Comparison of ENCODE assay signal across 8 cellular contexts in the genomic region with DNA sequence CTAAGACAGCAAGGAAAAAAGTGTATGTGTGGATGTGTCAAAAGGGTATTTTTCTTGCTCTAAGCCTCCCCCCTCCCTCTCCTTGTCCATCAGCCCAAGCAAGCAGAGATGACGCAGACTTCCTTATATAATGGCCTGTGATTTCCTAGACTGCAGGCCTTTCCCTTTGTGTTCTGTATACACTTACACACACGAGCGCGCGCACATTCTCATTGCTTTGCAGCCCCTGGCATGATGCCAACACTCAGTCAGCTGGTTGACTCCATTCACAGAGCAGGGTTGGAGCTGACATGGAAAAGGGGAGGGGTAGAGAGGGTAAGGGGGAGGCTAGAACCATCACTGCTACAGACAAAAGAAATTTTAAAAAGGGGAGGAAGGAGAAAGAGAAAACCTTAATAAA. TPM values are rescaled to one million over a fixed set of nuclear protein-coding genes. Genes with fewer than 3 reads are reported as not detected.
A peak's percentile ranks its signal among the peaks of the same experiment; 100 is the strongest.
DNase-seq lines count a peak whose midpoint lies in the region; ATAC-seq and TF ChIP-seq lines count a peak whose summit lies in the region.

No MANE protein-coding gene starts in this region.

- no peaks in the 10 kb centered on the region for H3K27me3 Mint-ChIP-seq in endodermal cell (ENCODE audit: insufficient read depth)

- WGBS in endodermal cell (ENCODE audit: insufficient coverage in 1 of 2, insufficient read length in 1 of 2), 2 experiments, result 80 to 89% methylated on average over 1 to 5 of the region's 5 CpGs
- WGBS in stomach, 5 donors, result 4 to 18% (median 16%) methylated on average over 5 of the region's 5 CpGs

- H3K27me3 ChIP-seq in endodermal cell (ENCODE audit: control insufficient read depth, insufficient read depth, low read length, poor library complexity, severe bottlenecking) (no peaks in the 10 kb centered on the region), stomach (no peaks in the 10 kb centered on the region), MG63 (no peaks in the 10 kb centered on the region)

- TF ChIP-seq CTCF in AG10803 (conservative IDR thresholded peaks at IDR 0.05; ENCODE audit: low read length) (no peak), endodermal cell (conservative IDR thresholded peaks at IDR 0.05) (no peak), stomach (IDR thresholded peaks at IDR 0.05) (no peak)

- no peak overlapping the region for H3K4me3 Mint-ChIP-seq in endodermal cell

- peak overlapping the region; percentile 36 for H3K4me3 ChIP-seq in AG10803 (ENCODE audit: low read length)
- H3K4me3 ChIP-seq in endodermal cell (ENCODE audit: low read length), result no peak overlapping the region
- no peak overlapping the region for H3K4me3 ChIP-seq in stomach
- no peak overlapping the region for H3K4me3 ChIP-seq in MG63

- no peaks in the 10 kb centered on the region for H3K9me3 Mint-ChIP-seq in endodermal cell

- peaks cover 10% of the 10 kb centered on the region for H3K36me3 Mint-ChIP-seq in endodermal cell (ENCODE audit: low read depth)

- TF ChIP-seq EP300 in stomach (IDR thresholded peaks at IDR 0.05), result no peak

- peaks cover 4% of the 10 kb centered on the region for H3K4me1 Mint-ChIP-seq in endodermal cell

- H3K36me3 ChIP-seq in endodermal cell (ENCODE audit: control insufficient read depth, insufficient read depth, low read length), result peaks cover 8% of the 10 kb centered on the region
- no peaks in the 10 kb centered on the region for H3K36me3 ChIP-seq in stomach
- H3K36me3 ChIP-seq in MG63, result peaks cover 3% of the 10 kb centered on the region

- peak; percentile 67 for DNase-seq in AG10803 (ENCODE audit: low read depth)
- peak; percentile 38 for DNase-seq in NAMALWA (ENCODE audit: low spot score)
- DNase-seq in endodermal cell, result no peak
- DNase-seq in mesenteric fat pad (ENCODE audit: low spot score), result peak; percentile 94
- peak; percentile 92 for DNase-seq in stomach
- no peak for DNase-seq in MG63

- H3K9me3 ChIP-seq in endodermal cell (ENCODE audit: control insufficient read depth, low read length) (no peaks in the 10 kb centered on the region), stomach (no peaks in the 10 kb centered on the region), MG63 (no peaks in the 10 kb centered on the region)

- no peak overlapping the region for H3K9ac ChIP-seq in endodermal cell (ENCODE audit: extremely low read depth, low read length, poor library complexity, severe bottlenecking)

- no peak for TF ChIP-seq POLR2A in stomach (IDR thresholded peaks at IDR 0.05)

- no peak overlapping the region for H3K27ac Mint-ChIP-seq in endodermal cell

- peaks cover 3% of the 10 kb centered on the region for H3K4me1 ChIP-seq in endodermal cell (ENCODE audit: control insufficient read depth, insufficient read depth, low read length)
- H3K4me1 ChIP-seq in stomach, result peaks cover 20 to 50% (median 33%) of the 10 kb centered on the region in 4 donors

- ATAC-seq in SK-N-SH treated with all-trans-retinoic acid at 6 μM for 48 hours, result peak; percentile 98
- no peak for ATAC-seq in GM19397 (IDR thresholded peaks at IDR 0.05; ENCODE audit: unreplicated experiment)

- intact Hi-C loops in stomach (cut with DNase I; ENCODE audit: low total_unique reads), result no loop called here

- peak overlapping the region; percentile 99 for H3K27ac ChIP-seq in endodermal cell (ENCODE audit: low read depth, low read length)
- peak overlapping the region in 4 of 5 donors; percentile 38 to 79 (median 57) for H3K27ac ChIP-seq in stomach

TF ChIP-seq in SK-N-SH treated with all-trans-retinoic acid at 6 μM for 48 hours, 23 proteins besides CTCF, POLR2A, EP300 and RAD21:
- TF ChIP-seq, protein P1, sequence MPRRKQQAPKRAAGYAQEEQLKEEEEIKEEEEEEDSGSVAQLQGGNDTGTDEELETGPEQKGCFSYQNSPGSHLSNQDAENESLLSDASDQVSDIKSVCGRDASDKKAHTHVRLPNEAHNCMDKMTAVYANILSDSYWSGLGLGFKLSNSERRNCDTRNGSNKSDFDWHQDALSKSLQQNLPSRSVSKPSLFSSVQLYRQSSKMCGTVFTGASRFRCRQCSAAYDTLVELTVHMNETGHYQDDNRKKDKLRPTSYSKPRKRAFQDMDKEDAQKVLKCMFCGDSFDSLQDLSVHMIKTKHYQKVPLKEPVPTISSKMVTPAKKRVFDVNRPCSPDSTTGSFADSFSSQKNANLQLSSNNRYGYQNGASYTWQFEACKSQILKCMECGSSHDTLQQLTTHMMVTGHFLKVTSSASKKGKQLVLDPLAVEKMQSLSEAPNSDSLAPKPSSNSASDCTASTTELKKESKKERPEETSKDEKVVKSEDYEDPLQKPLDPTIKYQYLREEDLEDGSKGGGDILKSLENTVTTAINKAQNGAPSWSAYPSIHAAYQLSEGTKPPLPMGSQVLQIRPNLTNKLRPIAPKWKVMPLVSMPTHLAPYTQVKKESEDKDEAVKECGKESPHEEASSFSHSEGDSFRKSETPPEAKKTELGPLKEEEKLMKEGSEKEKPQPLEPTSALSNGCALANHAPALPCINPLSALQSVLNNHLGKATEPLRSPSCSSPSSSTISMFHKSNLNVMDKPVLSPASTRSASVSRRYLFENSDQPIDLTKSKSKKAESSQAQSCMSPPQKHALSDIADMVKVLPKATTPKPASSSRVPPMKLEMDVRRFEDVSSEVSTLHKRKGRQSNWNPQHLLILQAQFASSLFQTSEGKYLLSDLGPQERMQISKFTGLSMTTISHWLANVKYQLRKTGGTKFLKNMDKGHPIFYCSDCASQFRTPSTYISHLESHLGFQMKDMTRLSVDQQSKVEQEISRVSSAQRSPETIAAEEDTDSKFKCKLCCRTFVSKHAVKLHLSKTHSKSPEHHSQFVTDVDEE (CRISPR knock-in tag; IDR thresholded peaks at IDR 0.05), result 0 out of 2 replicates have a peak, but pooled peaks have one; percentile 54
- TF ChIP-seq TOX (CRISPR knock-in tag; IDR thresholded peaks at IDR 0.05; ENCODE audit: borderline replicate concordance), result peak; percentile 60
- no peak for TF ChIP-seq ZNF565 (CRISPR knock-in tag; conservative IDR thresholded peaks at IDR 0.05; ENCODE audit: low read depth)
- TF ChIP-seq, protein P2, sequence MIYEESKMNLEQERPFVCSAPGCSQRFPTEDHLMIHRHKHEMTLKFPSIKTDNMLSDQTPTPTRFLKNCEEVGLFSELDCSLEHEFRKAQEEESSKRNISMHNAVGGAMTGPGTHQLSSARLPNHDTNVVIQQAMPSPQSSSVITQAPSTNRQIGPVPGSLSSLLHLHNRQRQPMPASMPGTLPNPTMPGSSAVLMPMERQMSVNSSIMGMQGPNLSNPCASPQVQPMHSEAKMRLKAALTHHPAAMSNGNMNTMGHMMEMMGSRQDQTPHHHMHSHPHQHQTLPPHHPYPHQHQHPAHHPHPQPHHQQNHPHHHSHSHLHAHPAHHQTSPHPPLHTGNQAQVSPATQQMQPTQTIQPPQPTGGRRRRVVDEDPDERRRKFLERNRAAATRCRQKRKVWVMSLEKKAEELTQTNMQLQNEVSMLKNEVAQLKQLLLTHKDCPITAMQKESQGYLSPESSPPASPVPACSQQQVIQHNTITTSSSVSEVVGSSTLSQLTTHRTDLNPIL (CRISPR knock-in tag; IDR thresholded peaks at IDR 0.05; ENCODE audit: low read depth), result no peak
- no peak for TF ChIP-seq OSR1 (CRISPR knock-in tag; IDR thresholded peaks at IDR 0.05)
- no peak for TF ChIP-seq ZNF70 (CRISPR knock-in tag; IDR thresholded peaks at IDR 0.05)
- no peak for TF ChIP-seq CSRNP3 (CRISPR knock-in tag; IDR thresholded peaks at IDR 0.05)
- TF ChIP-seq RARB (CRISPR knock-in tag; IDR thresholded peaks at IDR 0.05), result peak; percentile 24; the same call in 1 of the 2 replicates

RNA-seq across cellular contexts. Expression of gene GATAD2B, which starts 41.8 kb away (rescaled TPM):
- total RNA-seq in endodermal cell (10 to 100 TPM; 45.2 to 51.2 TPM), mesenteric fat pad (37.4 TPM), stomach (10 to 100 TPM; 15.8 to 26.3 (median 18.1) TPM)
- 32.0 TPM for polyA plus RNA-seq in endodermal cell (2013, experiment 1 of 2)
- 31.3 TPM for polyA plus RNA-seq in endodermal cell (2013, experiment 2 of 2)
- 1 to 10 TPM; 2.7 to 3.4 (median 3.2) TPM for polyA plus RNA-seq in stomach
- 5.9 and 7.4 TPM in 2 replicates for total RNA-seq in MG63 (2014; rRNA removed; shearing (Covaris generic); ENCODE audit: low replicate concordance)

Comparison
In these comparisons a context has a peak if more than half of its experiments do, and no peak if none do; other contexts are left out.
1. DNase-seq: peak in AG10803 (single experiment), NAMALWA (single experiment), mesenteric fat pad (single experiment) and stomach (single experiment); none in endodermal cell (single experiment) and MG63 (single experiment).